Comparison of ENCODE assay signal across 17 cellular contexts in the genomic region with DNA sequence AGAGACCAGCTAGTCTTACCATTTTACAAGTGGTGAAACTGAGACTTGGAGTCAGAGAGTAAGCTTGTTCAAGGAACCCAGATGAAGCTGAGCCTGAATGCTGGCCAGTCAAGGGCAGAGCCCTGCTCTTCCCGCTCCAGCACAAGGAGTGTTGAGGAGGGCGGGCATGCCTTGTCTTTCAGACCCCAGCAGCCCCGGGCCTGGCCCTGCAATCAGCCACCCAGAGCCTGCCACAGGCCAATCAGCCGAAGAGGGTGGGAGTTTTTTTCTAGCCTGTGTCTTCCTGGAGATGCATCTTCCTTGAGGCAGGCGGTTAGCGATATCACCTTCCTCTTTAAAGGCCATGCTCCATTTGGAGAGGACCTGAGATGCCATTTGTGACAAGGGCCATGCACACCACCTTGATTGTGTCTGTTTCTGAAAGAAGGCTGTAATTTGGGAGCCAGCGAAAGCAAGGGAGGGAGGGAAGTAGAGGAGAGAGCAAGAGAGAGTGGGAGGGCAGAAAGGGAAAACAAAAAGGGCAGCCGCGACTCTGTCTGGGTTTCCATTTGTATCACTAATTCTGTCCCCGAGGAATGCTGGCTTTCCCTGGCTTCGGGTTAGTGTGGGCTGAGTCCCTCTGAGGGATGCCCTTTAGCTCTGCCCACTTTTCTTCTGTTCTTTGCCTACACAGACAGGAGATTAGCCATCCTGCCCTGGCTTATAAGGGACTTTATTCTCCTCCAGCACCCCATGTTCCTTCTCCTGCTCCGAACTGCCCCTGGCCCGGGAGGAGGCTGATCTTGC.
"Had no signal": no experiment of that assay in that cellular context is flagged by ENCODE, and none has a peak within 500 bp of the region (broad histone marks: within the 10 kb centered on the region; RNA-seq: fewer than 3 reads in every experiment).

No MANE protein-coding gene starts in this region.

- DNase-seq: activated CD4-positive, alpha-beta T cell treated with anti-CD3 and anti-CD28 coated beads for 1 hour; activated CD4-positive, alpha-beta T cell treated with anti-CD3 and anti-CD28 coated beads, Interleukin-2, amount 50 U/mL, for 1 hour; activated CD8-positive, alpha-beta T cell treated with anti-CD3 and anti-CD28 coated beads, Interleukin-2, amount 10 ng/mL, durations not matched to agents 7 days and 5 days; activated naive CD4-positive, alpha-beta T cell treated with Interleukin-2 at 50 U/mL for 16 hours; activated naive CD8-positive, alpha-beta T cell treated with anti-CD3 and anti-CD28 coated beads for 36 hours; activated T-cell treated with anti-CD3 and anti-CD28 coated beads, Interleukin-2, amount 50 U/mL, for 48 hours; central memory CD4-positive, alpha-beta T cell; effector memory CD8-positive, alpha-beta T cell; glutamatergic neuron; left ventricle myocardium superior; mammary epithelial cell; naive thymus-derived CD8-positive, alpha-beta T cell; spleen; stimulated activated CD4-positive, alpha-beta T cell treated with anti-CD3 and anti-CD28 coated beads, Interleukin-4, amount 100 ng/mL, for 24 hours; stimulated activated naive CD4-positive, alpha-beta T cell treated with Interleukin-2 at 50 U/mL for 16 hours had no signal

- FAIRE-seq: astrocyte, frontal cortex had no signal
